In genomic region chr5:142151436-142152382, GRCh38 we compare ENCODE assay signal across 8 cellular contexts. TPM values are rescaled to one million over a fixed set of nuclear protein-coding genes. Genes with fewer than 3 reads are reported as not detected.
DNase-seq lines count a peak whose midpoint lies in the region; ATAC-seq, FAIRE-seq and TF ChIP-seq lines count a peak whose summit lies in the region.

No MANE protein-coding gene starts in this region.

- H3K36me3 Mint-ChIP-seq in astrocyte (ENCODE audit: low read depth, unreplicated experiment), result peaks cover 5% of the 10 kb centered on the region

- no peaks in the 10 kb centered on the region for H3K9me3 ChIP-seq in astrocyte (ENCODE audit: insufficient read depth, low read depth, low read length)

- H2AFZ ChIP-seq in astrocyte (ENCODE audit: low read depth, low read length), result no peak overlapping the region

- no peak overlapping the region for H3K4me3 ChIP-seq in astrocyte (ENCODE audit: insufficient read depth, low read depth, low read length)

- no peak overlapping the region for H3K9ac ChIP-seq in astrocyte (ENCODE audit: low read length)

- no peaks in the 10 kb centered on the region for H3K79me2 ChIP-seq in astrocyte (ENCODE audit: insufficient read depth, low read length)

- DNase-seq in DMS153 treated with DMSO at 0.1 percent for 48 hours (lab: John Stamatoyannopoulos, UW; ENCODE audit: unreplicated experiment), result peak; percentile 7
- peak; percentile 71 to 82 for DNase-seq in Kasumi-1 (lab: John Stamatoyannopoulos, UW)
- peak; percentile 29 for DNase-seq in SKM-1 (lab: John Stamatoyannopoulos, UW; ENCODE audit: unreplicated experiment)
- DNase-seq in astrocyte (ENCODE audit: low read depth), result peak; percentile 33
- DNase-seq in hepatic stellate cell (ENCODE audit: low spot score), result peak; percentile 40
- peak; percentile 19 to 61 (median 22) for DNase-seq in stimulated activated CD4-positive, alpha-beta T cell treated with anti-CD3 and anti-CD28 coated beads, Interleukin-12 subunit alpha, Interleukin-12 subunit beta, amount 100 ng/mL, for 48 hours (ENCODE audit: low read depth in 2 of 3, low spot score in 1 of 3)

- H4K20me1 ChIP-seq in astrocyte (ENCODE audit: insufficient read depth, low read length), result peaks cover 6% of the 10 kb centered on the region

- no peak overlapping the region for H3K27ac ChIP-seq in astrocyte (ENCODE audit: low read depth, low read length)

- H3K27ac Mint-ChIP-seq in astrocyte (ENCODE audit: unreplicated experiment), result no peak overlapping the region

- H3K27me3 Mint-ChIP-seq in astrocyte (ENCODE audit: low read depth, unreplicated experiment), result no peaks in the 10 kb centered on the region

- H3K4me1 ChIP-seq in astrocyte (ENCODE audit: insufficient read depth, low read length), result no peaks in the 10 kb centered on the region

- H3K36me3 ChIP-seq in astrocyte (ENCODE audit: insufficient read depth, low read length), result peaks cover 18% of the 10 kb centered on the region

- FAIRE-seq in astrocyte (lab: Jason Lieb, UNC), result peak; percentile 87

- no peaks in the 10 kb centered on the region for H3K9me3 Mint-ChIP-seq in astrocyte (ENCODE audit: unreplicated experiment)

- H3K4me2 ChIP-seq in astrocyte (ENCODE audit: low read length), result no peak overlapping the region

- ATAC-seq in GM19452 (IDR thresholded peaks at IDR 0.05; ENCODE audit: unreplicated experiment) (no peak), GM21447 (IDR thresholded peaks at IDR 0.05; ENCODE audit: unreplicated experiment) (no peak)

- no peaks in the 10 kb centered on the region for H3K27me3 ChIP-seq in astrocyte (ENCODE audit: insufficient read depth, low read length)

- TF ChIP-seq CTCF in astrocyte (IDR thresholded peaks at IDR 0.05; ENCODE audit: insufficient read depth, low read depth, low read length), result peak; percentile 90

- H3K4me1 Mint-ChIP-seq in astrocyte (ENCODE audit: low read depth, unreplicated experiment), result peaks cover 2% of the 10 kb centered on the region

- no peak overlapping the region for H3K4me3 Mint-ChIP-seq in astrocyte (ENCODE audit: unreplicated experiment)

RNA-seq across cellular contexts. Expression of gene NDFIP1, which starts 43.1 kb away (rescaled TPM):
- 56.8 and 57.6 TPM in 2 replicates for total RNA-seq in astrocyte

Comparison
In these comparisons a context has a peak if more than half of its experiments do, and no peak if none do; other contexts are left out.
1. DNase-seq: peak in every context shown above with its lines; median percentile 76 in Kasumi-1; 40 in hepatic stellate cell; 33 in astrocyte; 29 in SKM-1; 22 in stimulated activated CD4-positive, alpha-beta T cell treated with anti-CD3 and anti-CD28 coated beads, Interleukin-12 subunit alpha, Interleukin-12 subunit beta, amount 100 ng/mL, for 48 hours; 7 in DMS153 treated with DMSO at 0.1 percent for 48 hours.